ENCODE assay signal across 6 cellular contexts in the genomic region with DNA sequence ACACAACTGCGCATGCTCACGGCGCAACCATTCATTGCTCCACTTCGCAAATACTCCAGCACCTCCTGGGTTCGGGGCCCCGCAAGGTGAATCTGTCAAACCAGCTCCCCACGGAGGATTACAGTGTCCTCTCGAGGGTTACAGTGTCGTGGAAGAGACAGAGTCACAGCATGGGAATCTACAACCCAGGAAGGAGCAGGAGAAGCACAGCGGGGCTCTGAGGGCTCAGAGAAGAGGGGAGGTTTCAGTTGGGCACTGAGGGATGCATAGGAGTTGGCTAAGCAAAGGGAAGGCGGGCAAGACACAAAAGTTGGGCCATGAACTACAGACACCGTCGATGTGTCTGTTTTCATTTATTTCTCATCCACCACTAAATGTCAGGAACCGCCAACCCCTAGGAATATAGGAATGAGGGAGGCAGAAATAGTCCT. TPM values are rescaled to one million over a fixed set of nuclear protein-coding genes. Genes with fewer than 3 reads are reported as not detected.
DNase-seq lines count a peak whose midpoint lies in the region; FAIRE-seq and TF ChIP-seq lines count a peak whose summit lies in the region.

No MANE protein-coding gene starts in this region.

- peaks cover 3% of the 10 kb centered on the region; the same call in 1 of the 2 replicates for H3K9me3 ChIP-seq in AG04450 (ENCODE audit: control insufficient read depth, insufficient read depth, low read length)
- no peaks in the 10 kb centered on the region for H3K9me3 ChIP-seq in MM.1S (replicated peaks; ENCODE audit: insufficient read depth, low read length)

- H2AFZ ChIP-seq in MM.1S (ENCODE audit: low read length), result peak overlapping the region; percentile 98

- H3K9ac ChIP-seq in MM.1S (ENCODE audit: low read length), result peak overlapping the region; percentile 88

- DNase-seq in AG04450 (ENCODE audit: low read depth, low spot score), result no peak
- DNase-seq in MM.1S, result peak; percentile 48
- peak; percentile 54 for DNase-seq in effector CD4-positive, alpha-beta T cell
- DNase-seq in stimulated activated CD4-positive, alpha-beta T cell treated with anti-CD3 and anti-CD28 coated beads, Interleukin-2, amount 100 ng/mL, for 4 hours (ENCODE audit: low read depth), result peak; percentile 62
- DNase-seq in occipital lobe (lab: John Stamatoyannopoulos, UW), result no peak
- DNase-seq in urothelium cell line (ENCODE audit: low spot score), result no peak

- FAIRE-seq in urothelium cell line (lab: Jason Lieb, UNC), result no peak

- H4K20me1 ChIP-seq in MM.1S (ENCODE audit: insufficient read depth, low read length), result no peaks in the 10 kb centered on the region

- H3K4me2 ChIP-seq in MM.1S (ENCODE audit: low read depth, low read length), result peak overlapping the region; percentile 78

- CTCF ChIA-PET in AG04450 (lab: Charles Lee), result no interaction called here

- H3K79me2 ChIP-seq in MM.1S (ENCODE audit: low read length), result peaks cover 25% of the 10 kb centered on the region

- peak overlapping the region; percentile 89 for H3K4me3 ChIP-seq in AG04450 (ENCODE audit: low read depth, low read length)
- peak overlapping the region; percentile 84 for H3K4me3 ChIP-seq in MM.1S (ENCODE audit: low read length)

- H3K36me3 ChIP-seq in MM.1S (replicated peaks; ENCODE audit: insufficient read depth, low read length), result 0 out of 2 replicates have a peak, but pooled peaks cover 7% of the 10 kb centered on the region

- H3F3A ChIP-seq in MM.1S (ENCODE audit: insufficient read depth, low read length), result no peaks in the 10 kb centered on the region

- POLR2A ChIA-PET in AG04450 (lab: Yijun Ruan, JAX), result interaction anchor here (1.0 to 1.7 kb wide), 3 partner anchors 17 to 31 kb away, joined by 3 to 9 read pairs (median 6); a partner anchor contains a TSS

- TF ChIP-seq CTCF in AG04450 (IDR thresholded peaks at IDR 0.05; ENCODE audit: low read depth, low read length) (no peak), MM.1S (IDR thresholded peaks at IDR 0.05; ENCODE audit: low read length) (no peak)

- H3K27me3 ChIP-seq in AG04450 (ENCODE audit: control insufficient read depth, insufficient read depth, low read length) (no peaks in the 10 kb centered on the region), MM.1S (replicated peaks; ENCODE audit: insufficient read depth, low read length) (no peaks in the 10 kb centered on the region)

- peaks cover 9% of the 10 kb centered on the region for H3K4me1 ChIP-seq in MM.1S (ENCODE audit: low read length)

- H3K27ac ChIP-seq in AG04450 (ENCODE audit: low read depth, low read length) (peak overlapping the region; percentile 97), MM.1S (ENCODE audit: low read length) (peak overlapping the region; percentile 88; the same call in 1 of the 2 replicates)

- H3K9me2 ChIP-seq in MM.1S (replicated peaks; ENCODE audit: insufficient read depth, low read length), result no peaks in the 10 kb centered on the region

RNA-seq across cellular contexts. Expression of a gene that starts 1.0 kb away (rescaled TPM):
- polyA plus RNA-seq in AG04450 (2011; rRNA removed), result 33.7 and 43.7 TPM in 2 replicates
- 39.9 and 45.5 TPM in 2 replicates for polyA minus RNA-seq in AG04450 (2011; rRNA and poly(A)+ RNA removed)
- total RNA-seq in occipital lobe, result 36.0 TPM

RNA-seq across cellular contexts. Expression of a gene that starts 18.3 kb away (rescaled TPM):
- 0.41 and 0.57 TPM in 2 replicates for polyA plus RNA-seq in AG04450 (2011; rRNA removed)
- polyA minus RNA-seq in AG04450 (2011; rRNA and poly(A)+ RNA removed), result 0.97 and 1.1 TPM in 2 replicates
- total RNA-seq in occipital lobe, result 3.6 TPM

RNA-seq across cellular contexts. Expression of a gene that starts 21.4 kb away (rescaled TPM):
- polyA plus RNA-seq in AG04450 (2011; rRNA removed), result 11.6 and 16.4 TPM in 2 replicates
- polyA minus RNA-seq in AG04450 (2011; rRNA and poly(A)+ RNA removed), result 3.4 and 5.4 TPM in 2 replicates
- total RNA-seq in occipital lobe, result 21.2 TPM

RNA-seq across cellular contexts. Expression of a gene that starts 30.6 kb away (rescaled TPM):
- 57.0 and 66.7 TPM in 2 replicates for polyA plus RNA-seq in AG04450 (2011; rRNA removed)
- polyA minus RNA-seq in AG04450 (2011; rRNA and poly(A)+ RNA removed), result 93.2 and 100 TPM in 2 replicates
- total RNA-seq in occipital lobe, result 73.6 TPM

RNA-seq across cellular contexts. Expression of a gene that starts 32.7 kb away (rescaled TPM):
- polyA plus RNA-seq in AG04450 (2011; rRNA removed), result 34.5 and 50.9 TPM in 2 replicates
- 33.2 and 36.7 TPM in 2 replicates for polyA minus RNA-seq in AG04450 (2011; rRNA and poly(A)+ RNA removed)
- 28.2 TPM for total RNA-seq in occipital lobe

Comparison
In these comparisons a context has a peak if more than half of its experiments do, and no peak if none do; other contexts are left out.
1. DNase-seq: peak in MM.1S (single experiment), effector CD4-positive, alpha-beta T cell (single experiment) and stimulated activated CD4-positive, alpha-beta T cell treated with anti-CD3 and anti-CD28 coated beads, Interleukin-2, amount 100 ng/mL, for 4 hours (single experiment); none in AG04450 (single experiment), occipital lobe (single experiment) and urothelium cell line (single experiment).